23 cellular contexts compared by ENCODE assay signal in the genomic region with DNA sequence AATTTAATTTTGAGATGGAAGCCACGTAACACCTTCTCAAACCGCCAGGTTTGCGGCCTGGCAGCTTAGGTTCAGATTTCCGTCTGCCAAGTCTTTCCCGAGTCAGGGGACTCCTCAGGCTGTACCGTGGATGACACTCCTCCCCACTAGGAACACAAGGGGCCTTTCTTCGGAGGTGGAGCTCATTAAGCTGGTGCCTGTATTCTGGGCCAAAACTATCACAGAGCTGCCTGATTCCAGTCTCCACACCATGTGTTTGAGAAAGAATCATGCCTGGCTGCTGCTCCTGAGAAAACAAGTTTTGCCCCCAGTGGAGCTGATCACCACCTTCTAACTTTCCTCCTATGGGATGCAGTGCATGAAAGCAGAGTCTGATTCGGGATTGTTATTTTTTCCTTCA. TPM values are rescaled to one million over a fixed set of nuclear protein-coding genes. Genes with fewer than 3 reads are reported as not detected.
DNase-seq lines count a peak whose midpoint lies in the region; ATAC-seq, FAIRE-seq and TF ChIP-seq lines count a peak whose summit lies in the region.
"Had no signal": no experiment of that assay in that cellular context is flagged by ENCODE, and none has a peak within 500 bp of the region (broad histone marks: within the 10 kb centered on the region; RNA-seq: fewer than 3 reads in every experiment).

No MANE protein-coding gene starts in this region.

- POLR2A ChIA-PET in K562 (lab: Yijun Ruan, JAX), result interaction anchor here (0.6 to 2.9 kb wide), 12 partner anchors 9 to 945 kb away, joined by 3 to 34 read pairs (median 4); partner anchors contain the start of gene TMEM209

- no peaks in the 10 kb centered on the region for H3K4me1 ChIP-seq in K562 (replicated peaks in 1 of 2; ENCODE audit: control insufficient read depth in 2 of 2, insufficient read depth in 2 of 2, low read length in 2 of 2)
- H3K4me1 ChIP-seq in thyroid gland, result peaks cover 12 to 16% of the 10 kb centered on the region in 2 donors
- no peaks in the 10 kb centered on the region for H3K4me1 ChIP-seq in endodermal cell (ENCODE audit: control insufficient read depth, insufficient read depth, low read length)
- H3K4me1 ChIP-seq: A549, Caco-2 had no signal

- BruUV-seq in K562 (replicated peaks; lab: Mats Ljungman, UMichigan), result no TSS peak

- TF ChIP-seq CTCF in K562 (IDR thresholded peaks at IDR 0.05 in 2 of 3, conservative IDR thresholded peaks at IDR 0.05 in 1 of 3; ENCODE audit: insufficient read depth in 2 of 3, low read depth in 1 of 3, low read length in 3 of 3) (no peak), nephron progenitor cell (IDR thresholded peaks at IDR 0.05) (no peak), thyroid gland (IDR thresholded peaks at IDR 0.05) (no peak), endodermal cell (conservative IDR thresholded peaks at IDR 0.05) (no peak)

- intact Hi-C loops in activated CD4-positive, alpha-beta T cell treated with anti-CD3 and anti-CD28 coated beads, Interleukin-2, amount 10 ng/mL, durations not matched to agents 24 days and 14 days (cut with micrococcal nuclease), result no loop called here
- intact Hi-C loops in K562 (cut with micrococcal nuclease), result no loop called here
- intact Hi-C loops in thyroid gland (cut with DNase I), result no loop called here

- no peak for FAIRE-seq in K562 (lab: Jason Lieb, UNC)
- FAIRE-seq: A549, D721Med, G401.6, GM12891, GM19239 had no signal

- TF ChIP-seq POLR2A in K562 (conservative IDR thresholded peaks at IDR 0.05) (no peak), thyroid gland (IDR thresholded peaks at IDR 0.05) (no peak)

- no peak for TF ChIP-seq EP300 in K562 (IDR thresholded peaks at IDR 0.05; ENCODE audit: low read length)

- H2AFZ ChIP-seq in K562 (ENCODE audit: low read depth, low read length), result no peak overlapping the region
- H2AFZ ChIP-seq: GM23248 had no signal

- no peaks in the 10 kb centered on the region for H4K20me1 ChIP-seq in K562 (replicated peaks; ENCODE audit: control insufficient read depth, insufficient read depth, low read length)

- no peaks in the 10 kb centered on the region for H3K9me1 ChIP-seq in K562 (ENCODE audit: control insufficient read depth, insufficient read depth, low read length)

- CTCF ChIA-PET in K562 (lab: Yijun Ruan, JAX; ENCODE audit: low intra/inter-chr PET ratio), result no interaction called here

- H3K36me3 Mint-ChIP-seq in activated CD4-positive, alpha-beta T cell treated with anti-CD3 and anti-CD28 coated beads, Interleukin-2, amount 10 ng/mL, durations not matched to agents 24 days and 14 days (ENCODE audit: low read depth), result peaks cover 46% of the 10 kb centered on the region
- H3K36me3 Mint-ChIP-seq in nephron progenitor cell (ENCODE audit: low read depth), result peaks cover 91% of the 10 kb centered on the region
- peaks cover 72% of the 10 kb centered on the region for H3K36me3 Mint-ChIP-seq in endodermal cell (ENCODE audit: low read depth)

- no peaks in the 10 kb centered on the region for H3K79me2 ChIP-seq in K562 (ENCODE audit: control insufficient read depth, insufficient read depth, low read length)

- peaks cover 1% of the 10 kb centered on the region for H3K27me3 Mint-ChIP-seq in activated CD4-positive, alpha-beta T cell treated with anti-CD3 and anti-CD28 coated beads, Interleukin-2, amount 10 ng/mL, durations not matched to agents 24 days and 14 days
- peaks cover 9% of the 10 kb centered on the region for H3K27me3 Mint-ChIP-seq in nephron progenitor cell (ENCODE audit: low read depth, poor library complexity)
- no peaks in the 10 kb centered on the region for H3K27me3 Mint-ChIP-seq in endodermal cell (ENCODE audit: insufficient read depth)
- H3K27me3 Mint-ChIP-seq: CD4-positive, alpha-beta T cell had no signal

- H3K27me3 ChIP-seq in K562 (ENCODE audit: control insufficient read depth in 2 of 2, insufficient read depth in 2 of 2, low read length in 2 of 2) (no peaks in the 10 kb centered on the region), thyroid gland (no peaks in the 10 kb centered on the region), endodermal cell (ENCODE audit: control insufficient read depth, insufficient read depth, low read length, poor library complexity, severe bottlenecking) (no peaks in the 10 kb centered on the region)

- H3K27ac Mint-ChIP-seq in activated CD4-positive, alpha-beta T cell treated with anti-CD3 and anti-CD28 coated beads, Interleukin-2, amount 10 ng/mL, durations not matched to agents 24 days and 14 days, result no peak overlapping the region
- H3K27ac Mint-ChIP-seq in nephron progenitor cell (peak overlapping the region; percentile 31), endodermal cell (no peak overlapping the region)
- H3K27ac Mint-ChIP-seq: CD4-positive, alpha-beta T cell had no signal

- in situ Hi-C loops in K562 (cut with MboI), result no loop called here

- no peak for TF ChIP-seq RAD21 in K562 (CRISPR knock-in tag; conservative IDR thresholded peaks at IDR 0.05 in 1 of 2, IDR thresholded peaks at IDR 0.05 in 1 of 2)

- peaks cover 14% of the 10 kb centered on the region for H3K9me3 ChIP-seq in K562 (replicated peaks; ENCODE audit: control insufficient read depth, insufficient read depth, low read depth, low read length)
- H3K9me3 ChIP-seq in thyroid gland, result no peaks in the 10 kb centered on the region
- H3K9me3 ChIP-seq in endodermal cell (ENCODE audit: control insufficient read depth, low read length), result peaks cover 4% of the 10 kb centered on the region
- H3K9me3 ChIP-seq: Caco-2 had no signal

- H3K4me3 Mint-ChIP-seq in activated CD4-positive, alpha-beta T cell treated with anti-CD3 and anti-CD28 coated beads, Interleukin-2, amount 10 ng/mL, durations not matched to agents 24 days and 14 days, result no peak overlapping the region
- H3K4me3 Mint-ChIP-seq in nephron progenitor cell, result no peak overlapping the region
- H3K4me3 Mint-ChIP-seq in endodermal cell, result no peak overlapping the region
- H3K4me3 Mint-ChIP-seq: CD4-positive, alpha-beta T cell had no signal

- no peak overlapping the region for H3K4me2 ChIP-seq in K562 (ENCODE audit: insufficient read depth, low read length)
- H3K4me2 ChIP-seq: A549 had no signal

- no peak overlapping the region for H3K4me3 ChIP-seq in K562
- no peak overlapping the region for H3K4me3 ChIP-seq in thyroid gland (replicated peaks in 1 of 3)
- no peak overlapping the region for H3K4me3 ChIP-seq in endodermal cell (ENCODE audit: low read length)
- H3K4me3 ChIP-seq: A549, GM23248 had no signal

- H3K36me3 ChIP-seq in K562 (ENCODE audit: control insufficient read depth, insufficient read depth, low read length) (peaks cover 67% of the 10 kb centered on the region), thyroid gland (no peaks in the 10 kb centered on the region), endodermal cell (ENCODE audit: control insufficient read depth, insufficient read depth, low read length) (peaks cover 47% of the 10 kb centered on the region)

- 95% methylated on average over 8 of the region's 8 CpGs for WGBS in K562 (ENCODE audit: insufficient coverage, low coverage, missing lambda C conversion rate)
- WGBS in thyroid gland, 2 donors, result 39 to 43% methylated on average over 8 of the region's 8 CpGs
- 94 to 96% methylated on average over 7 to 8 of the region's 8 CpGs for WGBS in endodermal cell (ENCODE audit: insufficient coverage in 1 of 2, insufficient read length in 1 of 2), 2 experiments

- H3K27ac ChIP-seq in K562 (ENCODE audit: extremely low read depth, low read depth, low read length) (no peak overlapping the region), thyroid gland (peak overlapping the region in 2 of 3 donors; percentile 17 to 64), endodermal cell (ENCODE audit: low read depth, low read length) (no peak overlapping the region)
- H3K27ac ChIP-seq: 22Rv1, A549, C4-2B, GM23248, HL-60 had no signal

- ATAC-seq in K562 (no peak), HG03378 (IDR thresholded peaks at IDR 0.05; ENCODE audit: unreplicated experiment) (no peak)
- ATAC-seq: A549 had no signal

- DNase-seq in activated CD4-positive, alpha-beta T cell treated with anti-CD3 and anti-CD28 coated beads, Interleukin-2, amount 10 ng/mL, durations not matched to agents 24 days and 14 days, result peak; percentile 45
- no peak for DNase-seq in activated CD4-positive, alpha-beta T cell treated with anti-CD3 and anti-CD28 coated beads, Interleukin-2, amount 50 U/mL, for 48 hours
- DNase-seq in K562 (ENCODE audit: extremely low read depth in 1 of 4, low spot score in 3 of 4) (no peak), nephron progenitor cell (no peak), thyroid gland (peak; percentile 61 to 64), endodermal cell (no peak), NCI-H524 (lab: John Stamatoyannopoulos, UW) (no peak)
- DNase-seq: AML-193; Caco-2; CD4-positive, alpha-beta T cell; GM23248; HCEC 1CT had no signal

- H3K9ac ChIP-seq in K562 (ENCODE audit: insufficient read depth in 1 of 2, low read depth in 2 of 2, low read length in 2 of 2), result no peak overlapping the region
- H3K9ac ChIP-seq in endodermal cell (ENCODE audit: extremely low read depth, low read length, poor library complexity, severe bottlenecking), result no peak overlapping the region
- H3K9ac ChIP-seq: GM23248 had no signal

- no peaks in the 10 kb centered on the region for H3K4me1 Mint-ChIP-seq in activated CD4-positive, alpha-beta T cell treated with anti-CD3 and anti-CD28 coated beads, Interleukin-2, amount 10 ng/mL, durations not matched to agents 24 days and 14 days
- peaks cover 3% of the 10 kb centered on the region for H3K4me1 Mint-ChIP-seq in nephron progenitor cell
- H3K4me1 Mint-ChIP-seq in endodermal cell, result no peaks in the 10 kb centered on the region

- H3K9me3 Mint-ChIP-seq in activated CD4-positive, alpha-beta T cell treated with anti-CD3 and anti-CD28 coated beads, Interleukin-2, amount 10 ng/mL, durations not matched to agents 24 days and 14 days, result no peaks in the 10 kb centered on the region
- H3K9me3 Mint-ChIP-seq in nephron progenitor cell (peaks cover 31% of the 10 kb centered on the region), endodermal cell (peaks cover 13% of the 10 kb centered on the region)

RNA-seq across cellular contexts. Expression of gene TMEM209, which starts 44.8 kb away (rescaled TPM):
- 48.2 and 52.9 TPM in 2 replicates for total RNA-seq in activated CD4-positive, alpha-beta T cell treated with anti-CD3 and anti-CD28 coated beads, Interleukin-2, amount 10 ng/mL, durations not matched to agents 24 days and 14 days
- 270 and 331 TPM in 2 replicates for total RNA-seq in K562 (2011; cell fraction: chromatin; rRNA removed; ENCODE audit: low replicate concordance)
- 218 and 221 TPM in 2 replicates for total RNA-seq in K562 (2011; cell fraction: nucleolus; rRNA removed)
- 322 and 343 TPM in 2 replicates for total RNA-seq in K562 (2011; cell fraction: nucleoplasm; rRNA removed)
- total RNA-seq in K562 (2014; rRNA removed) (36.8 and 37.9 TPM in 2 replicates), K562 (2014; rRNA removed; fragmentation: Illumina TruSeq; extraction: Trizol) (77.2 and 88.2 TPM in 2 replicates), K562 (2015; rRNA removed; fragmentation: Illumina TruSeq; extraction: Trizol) (67.3 and 75.1 TPM in 2 replicates), K562 (2021) (68.9 and 76.6 TPM in 2 replicates), thyroid gland (10 to 100 TPM; 19.5 to 28.0 (median 24.5) TPM), endodermal cell (10 to 100 TPM; 30.9 to 37.9 TPM)
- polyA plus RNA-seq in K562 (2011; rRNA removed) (116 and 182 TPM in 2 replicates), K562 (2014; fragmentation: Illumina TruSeq; extraction: Trizol) (72.4 and 88.5 TPM in 2 replicates), K562 (2014; fragmentation: Nextera tagmentation; extraction: Ambion mirVana) (10 to 100 TPM; 74.6 to 82.1 TPM), K562 (2014; rRNA removed) (42.7 and 48.0 TPM in 2 replicates)
- polyA plus RNA-seq in K562 (2011; cell fraction: cytosol; rRNA removed), result 94.0 and 167 TPM in 2 replicates
- polyA plus RNA-seq in K562 (2011; cell fraction: nucleus; rRNA removed), result 68.4 and 102 TPM in 2 replicates
- polyA plus RNA-seq in K562 (2012), result 42.4 and 74.7 TPM in 2 replicates
- polyA minus RNA-seq in K562 (2011; rRNA and poly(A)+ RNA removed), result 281 and 305 TPM in 2 replicates
- polyA minus RNA-seq in K562 (2011; cell fraction: cytosol; rRNA and poly(A)+ RNA removed), result 102 TPM in 2 replicates
- 57.1 and 129 TPM in 2 replicates for polyA minus RNA-seq in K562 (2011; cell fraction: nucleus; rRNA and poly(A)+ RNA removed)
- 32.7 TPM for polyA plus RNA-seq in endodermal cell (2013, experiment 1 of 2)
- 30.7 TPM for polyA plus RNA-seq in endodermal cell (2013, experiment 2 of 2)

RNA-seq across cellular contexts. Expression of gene SSMEM1, which starts 47.2 kb away (rescaled TPM):
- not detected in 2 replicates for total RNA-seq in activated CD4-positive, alpha-beta T cell treated with anti-CD3 and anti-CD28 coated beads, Interleukin-2, amount 10 ng/mL, durations not matched to agents 24 days and 14 days
- 0.28 TPM in 1 of 2 replicates, not detected in the other for total RNA-seq in K562 (2011; cell fraction: chromatin; rRNA removed; ENCODE audit: low replicate concordance)
- total RNA-seq in K562 (2011; cell fraction: nucleolus; rRNA removed), result 0.53 TPM in 1 of 2 replicates, not detected in the other
- total RNA-seq in K562 (2011; cell fraction: nucleoplasm; rRNA removed), result not detected in 2 replicates
- total RNA-seq in K562 (2014; rRNA removed), result not detected in 2 replicates
- total RNA-seq in K562 (2014; rRNA removed; fragmentation: Illumina TruSeq; extraction: Trizol), result 0.18 and 0.32 TPM in 2 replicates
- total RNA-seq in K562 (2015; rRNA removed; fragmentation: Illumina TruSeq; extraction: Trizol), result not detected in 2 replicates
- 0.16 TPM in 1 of 2 replicates, not detected in the other for total RNA-seq in K562 (2021)
- polyA plus RNA-seq in K562 (2011; rRNA removed), result 0.12 and 0.13 TPM in 2 replicates
- not detected in 2 replicates for polyA plus RNA-seq in K562 (2011; cell fraction: cytosol; rRNA removed)
- polyA plus RNA-seq in K562 (2011; cell fraction: nucleus; rRNA removed), result not detected in 2 replicates
- polyA plus RNA-seq in K562 (2012), result 0.08 and 0.09 TPM in 2 replicates
- polyA plus RNA-seq in K562 (2014; fragmentation: Illumina TruSeq; extraction: Trizol), result 0.25 TPM in 1 of 2 replicates, not detected in the other
- polyA plus RNA-seq in K562 (2014; fragmentation: Nextera tagmentation; extraction: Ambion mirVana), result under 1 TPM; 0.10 to 0.28 TPM
- polyA plus RNA-seq in K562 (2014; rRNA removed), result not detected in 2 replicates
- 0.21 TPM in 1 of 2 replicates, not detected in the other for polyA minus RNA-seq in K562 (2011; rRNA and poly(A)+ RNA removed)
- polyA minus RNA-seq in K562 (2011; cell fraction: cytosol; rRNA and poly(A)+ RNA removed), result not detected in 2 replicates
- polyA minus RNA-seq in K562 (2011; cell fraction: nucleus; rRNA and poly(A)+ RNA removed), result not detected in 2 replicates
- not detected for total RNA-seq in thyroid gland
- total RNA-seq in endodermal cell, result not detected
- not detected for polyA plus RNA-seq in endodermal cell (2013, experiment 1 of 2)
- not detected for polyA plus RNA-seq in endodermal cell (2013, experiment 2 of 2)
- total RNA-seq: Caco-2; CD4-positive, alpha-beta T cell; GM23248; H4; HT1080 had no signal
- polyA plus RNA-seq: A549, GM23248 had no signal

Comparison
In these comparisons a context has a peak if more than half of its experiments do, and no peak if none do; other contexts are left out.
1. DNase-seq: peak in activated CD4-positive, alpha-beta T cell treated with anti-CD3 and anti-CD28 coated beads, Interleukin-2, amount 10 ng/mL, durations not matched to agents 24 days and 14 days (single experiment) and thyroid gland (2 of 2); none in activated CD4-positive, alpha-beta T cell treated with anti-CD3 and anti-CD28 coated beads, Interleukin-2, amount 50 U/mL, for 48 hours (0 of 2), K562 (0 of 4), nephron progenitor cell (single experiment), endodermal cell (single experiment) and NCI-H524 (0 of 2).
2. H3K27ac ChIP-seq: peak in thyroid gland (2 of 3); none in K562 (single experiment) and endodermal cell (single experiment).